1 cellular context compared by ENCODE assay signal in the genomic region with DNA sequence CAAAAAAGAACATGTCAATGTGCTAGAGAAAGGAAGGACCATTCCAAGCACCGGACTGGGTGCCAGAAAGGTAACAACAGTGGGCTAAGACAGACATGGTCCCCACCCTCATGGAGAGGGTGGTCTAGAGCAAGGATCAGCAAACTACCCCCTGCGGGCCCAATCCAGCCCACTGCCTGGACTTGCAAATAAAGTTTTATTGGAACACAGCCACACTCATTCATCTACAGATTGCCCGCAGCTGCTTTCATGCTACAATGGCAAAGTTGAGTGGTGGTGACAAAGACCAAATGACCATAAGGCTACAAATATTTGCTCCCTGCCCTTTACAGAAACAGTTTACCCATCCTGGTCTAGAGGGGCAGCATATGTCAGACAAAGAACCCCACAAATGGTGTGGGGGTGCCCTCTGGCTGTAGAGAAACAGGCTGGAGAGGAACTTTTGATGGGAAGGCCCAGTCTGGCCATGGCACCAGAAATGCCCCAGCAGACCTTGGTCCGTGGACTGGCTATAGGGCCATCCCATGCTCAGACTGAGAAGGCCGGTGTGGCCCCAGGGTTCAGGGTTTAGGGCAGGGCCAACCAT.
A peak's percentile ranks its signal among the peaks of the same experiment; 100 is the strongest.
TF ChIP-seq lines count a peak whose summit lies in the region.

No MANE protein-coding gene starts in this region.

TF ChIP-seq in HepG2, 621 proteins besides CTCF, POLR2A, EP300 and RAD21:
- TF ChIP-seq KDM4B (CRISPR knock-in tag; IDR thresholded peaks at IDR 0.05) (no peak), PITX1 (CRISPR knock-in tag; IDR thresholded peaks at IDR 0.05) (no peak)
- TF ChIP-seq, protein P1, sequence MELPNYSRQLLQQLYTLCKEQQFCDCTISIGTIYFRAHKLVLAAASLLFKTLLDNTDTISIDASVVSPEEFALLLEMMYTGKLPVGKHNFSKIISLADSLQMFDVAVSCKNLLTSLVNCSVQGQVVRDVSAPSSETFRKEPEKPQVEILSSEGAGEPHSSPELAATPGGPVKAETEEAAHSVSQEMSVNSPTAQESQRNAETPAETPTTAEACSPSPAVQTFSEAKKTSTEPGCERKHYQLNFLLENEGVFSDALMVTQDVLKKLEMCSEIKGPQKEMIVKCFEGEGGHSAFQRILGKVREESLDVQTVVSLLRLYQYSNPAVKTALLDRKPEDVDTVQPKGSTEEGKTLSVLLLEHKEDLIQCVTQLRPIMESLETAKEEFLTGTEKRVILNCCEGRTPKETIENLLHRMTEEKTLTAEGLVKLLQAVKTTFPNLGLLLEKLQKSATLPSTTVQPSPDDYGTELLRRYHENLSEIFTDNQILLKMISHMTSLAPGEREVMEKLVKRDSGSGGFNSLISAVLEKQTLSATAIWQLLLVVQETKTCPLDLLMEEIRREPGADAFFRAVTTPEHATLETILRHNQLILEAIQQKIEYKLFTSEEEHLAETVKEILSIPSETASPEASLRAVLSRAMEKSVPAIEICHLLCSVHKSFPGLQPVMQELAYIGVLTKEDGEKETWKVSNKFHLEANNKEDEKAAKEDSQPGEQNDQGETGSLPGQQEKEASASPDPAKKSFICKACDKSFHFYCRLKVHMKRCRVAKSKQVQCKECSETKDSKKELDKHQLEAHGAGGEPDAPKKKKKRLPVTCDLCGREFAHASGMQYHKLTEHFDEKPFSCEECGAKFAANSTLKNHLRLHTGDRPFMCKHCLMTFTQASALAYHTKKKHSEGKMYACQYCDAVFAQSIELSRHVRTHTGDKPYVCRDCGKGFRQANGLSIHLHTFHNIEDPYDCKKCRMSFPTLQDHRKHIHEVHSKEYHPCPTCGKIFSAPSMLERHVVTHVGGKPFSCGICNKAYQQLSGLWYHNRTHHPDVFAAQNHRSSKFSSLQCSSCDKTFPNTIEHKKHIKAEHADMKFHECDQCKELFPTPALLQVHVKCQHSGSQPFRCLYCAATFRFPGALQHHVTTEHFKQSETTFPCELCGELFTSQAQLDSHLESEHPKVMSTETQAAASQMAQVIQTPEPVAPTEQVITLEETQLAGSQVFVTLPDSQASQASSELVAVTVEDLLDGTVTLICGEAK (IDR thresholded peaks at IDR 0.05) = no peak
- TF ChIP-seq, protein P1 (CRISPR knock-in tag; IDR thresholded peaks at IDR 0.05) = peak; percentile 97
